In the genomic region with DNA sequence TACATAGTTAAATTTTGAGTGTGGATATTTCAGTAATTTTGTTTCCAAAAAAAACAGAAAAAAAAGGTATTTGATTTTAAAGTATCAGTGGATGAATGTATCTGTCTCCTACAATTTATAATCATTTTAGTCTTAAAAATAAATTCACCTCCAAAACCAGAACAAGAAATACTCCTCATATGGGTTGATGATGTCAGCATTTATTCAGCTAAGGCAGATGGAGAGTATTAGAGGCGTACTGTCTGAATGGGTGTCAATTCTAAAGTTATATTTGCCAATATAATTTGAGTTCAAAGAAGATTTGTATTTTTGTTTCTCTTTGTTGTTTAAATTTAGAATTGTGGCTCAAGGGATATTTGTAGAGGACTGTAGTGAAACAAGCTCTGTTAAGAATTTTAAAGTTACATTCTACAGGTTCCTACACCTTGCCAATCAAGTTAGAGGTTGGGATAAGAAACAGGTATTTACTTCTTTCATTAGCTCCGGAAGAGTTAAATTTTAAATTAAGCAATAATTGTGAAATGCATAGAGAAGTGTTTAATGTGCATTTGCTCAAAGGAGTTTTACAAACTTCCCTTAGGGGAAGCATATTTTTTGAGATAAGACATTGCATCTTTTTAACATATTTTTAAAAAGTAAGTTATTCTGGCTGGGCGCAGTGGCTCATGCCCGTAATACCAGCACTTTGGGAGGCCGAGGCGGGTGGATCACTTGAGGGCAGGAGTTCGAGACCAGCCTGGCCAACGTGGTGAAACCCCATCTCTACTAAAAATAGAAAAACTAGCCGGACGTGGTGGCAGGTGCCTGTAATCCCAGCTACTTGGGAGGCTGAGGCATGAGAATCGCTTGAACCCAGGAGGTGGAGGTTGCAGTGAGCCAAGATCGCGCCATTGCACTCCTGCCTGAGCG, we compare ENCODE assay signal across 9 cellular contexts. TPM values are rescaled to one million over a fixed set of nuclear protein-coding genes. Genes with fewer than 3 reads are reported as not detected.
A peak's percentile ranks its signal among the peaks of the same experiment; 100 is the strongest.
DNase-seq lines count a peak whose midpoint lies in the region; ATAC-seq, FAIRE-seq and TF ChIP-seq lines count a peak whose summit lies in the region.
"Had no signal": no experiment of that assay in that cellular context is flagged by ENCODE, and none has a peak within 500 bp of the region (broad histone marks: within the 10 kb centered on the region; RNA-seq: fewer than 3 reads in every experiment).

No MANE protein-coding gene starts in this region.

- H3K27me3 ChIP-seq in HL-60 (ENCODE audit: insufficient read depth, poor library complexity, severe bottlenecking) (no peaks in the 10 kb centered on the region), K562 (ENCODE audit: control insufficient read depth in 2 of 2, insufficient read depth in 2 of 2, low read length in 2 of 2) (no peaks in the 10 kb centered on the region), lung (ENCODE audit: control insufficient read depth, insufficient read depth) (no peaks in the 10 kb centered on the region), H7 (ENCODE audit: control insufficient read depth, insufficient read depth, low read length) (no peaks in the 10 kb centered on the region)

- CTCF ChIA-PET in A549 (lab: Yijun Ruan, JAX) = no interaction called here
- CTCF ChIA-PET in K562 (lab: Yijun Ruan, JAX; ENCODE audit: low intra/inter-chr PET ratio) = no interaction called here

- H3K4me2 ChIP-seq in A549 = peak overlapping the region; percentile 66
- H3K4me2 ChIP-seq in K562 (ENCODE audit: insufficient read depth, low read length) = no peak overlapping the region

- POLR2A ChIA-PET in A549 (lab: Yijun Ruan, JAX) = no interaction called here
- POLR2A ChIA-PET in K562 (lab: Yijun Ruan, JAX) = no interaction called here

- DNase-seq in A549 (ENCODE audit: low read depth in 1 of 2, low spot score in 1 of 2) (peak in 1 of 2 experiments; percentile 27), HL-60 (ENCODE audit: low read depth in 1 of 2, low spot score in 1 of 2) (peak in 1 of 2 experiments; percentile 32), K562 (ENCODE audit: extremely low read depth in 1 of 4, low spot score in 3 of 4) (no peak), lung (ENCODE audit: low spot score) (no peak), left colon (no peak), DMS114 treated with DMSO at 0.1 percent for 48 hours (lab: John Stamatoyannopoulos, UW; ENCODE audit: unreplicated experiment) (no peak), H7 (no peak), pons (ENCODE audit: low spot score) (no peak)
- DNase-seq: NCI-H1417 treated with DMSO at 0.1 percent for 48 hours had no signal

- H3K9me1 ChIP-seq in K562 (ENCODE audit: control insufficient read depth, insufficient read depth, low read length) = no peaks in the 10 kb centered on the region

- no peaks in the 10 kb centered on the region for H4K20me1 ChIP-seq in K562 (replicated peaks; ENCODE audit: control insufficient read depth, insufficient read depth, low read length)

- no peaks in the 10 kb centered on the region for H3K9me3 ChIP-seq in A549
- no peaks in the 10 kb centered on the region for H3K9me3 ChIP-seq in K562 (replicated peaks; ENCODE audit: control insufficient read depth, insufficient read depth, low read depth, low read length)
- no peaks in the 10 kb centered on the region for H3K9me3 ChIP-seq in lung (ENCODE audit: control insufficient read depth in 2 of 2, insufficient read depth in 1 of 2, low read length in 1 of 2)

- intact Hi-C loops in K562 (cut with micrococcal nuclease) (no loop called here), left colon (cut with DNase I, micrococcal nuclease) (loop anchor here in 1 of 2 donors (10.0 kb wide), 1 partner anchor 155 kb away; no protein-coding TSS in a partner anchor)

- TF ChIP-seq CTCF in A549 (IDR thresholded peaks at IDR 0.05) (no peak), HL-60 (IDR thresholded peaks at IDR 0.05; ENCODE audit: insufficient read depth, low read length) (no peak), K562 (IDR thresholded peaks at IDR 0.05 in 2 of 3, conservative IDR thresholded peaks at IDR 0.05 in 1 of 3; ENCODE audit: insufficient read depth in 2 of 3, low read depth in 1 of 3, low read length in 3 of 3) (no peak), lung (IDR thresholded peaks at IDR 0.05; ENCODE audit: control extremely low read depth, extremely low read depth) (no peak)

- in situ Hi-C loops in K562 (cut with MboI) = no loop called here

- H3K27ac ChIP-seq in A549 (peak overlapping the region; percentile 22 to 85; a peak in 4 of 6 replicates), HL-60 (replicated peaks) (peak overlapping the region; percentile 81), K562 (ENCODE audit: extremely low read depth, low read depth, low read length) (no peak overlapping the region), lung (ENCODE audit: low read depth in 1 of 2, low read length in 1 of 2) (no peak overlapping the region)

- no peaks in the 10 kb centered on the region for H3K36me3 ChIP-seq in K562 (ENCODE audit: control insufficient read depth, insufficient read depth, low read length)
- no peaks in the 10 kb centered on the region for H3K36me3 ChIP-seq in lung (ENCODE audit: control insufficient read depth in 2 of 2, insufficient read depth in 2 of 2, low read length in 2 of 2)
- no peaks in the 10 kb centered on the region for H3K36me3 ChIP-seq in H7 (replicated peaks; ENCODE audit: control insufficient read depth, insufficient read depth, low read length)

- ATAC-seq in A549 (peak in 1 of 2 experiments; percentile 34; a peak in 3 of 6 replicates), K562 (no peak), lung (ENCODE audit: insufficient read depth, low FRiP score) (peak; percentile 4), left colon (no peak)

- no peak for FAIRE-seq in A549 (lab: Jason Lieb, UNC)
- no peak for FAIRE-seq in K562 (lab: Jason Lieb, UNC)

- no peak for TF ChIP-seq RAD21 in A549 (conservative IDR thresholded peaks at IDR 0.05 in 1 of 2, IDR thresholded peaks at IDR 0.05 in 1 of 2)
- TF ChIP-seq RAD21 in K562 (CRISPR knock-in tag; conservative IDR thresholded peaks at IDR 0.05 in 1 of 2, IDR thresholded peaks at IDR 0.05 in 1 of 2) = no peak

- H3K4me1 ChIP-seq in A549 = peaks cover 33% of the 10 kb centered on the region
- H3K4me1 ChIP-seq in K562 (replicated peaks in 1 of 2; ENCODE audit: control insufficient read depth in 2 of 2, insufficient read depth in 2 of 2, low read length in 2 of 2) = no peaks in the 10 kb centered on the region
- H3K4me1 ChIP-seq in lung (ENCODE audit: control insufficient read depth in 2 of 2, insufficient read depth in 2 of 2, low read length in 2 of 2) = no peaks in the 10 kb centered on the region

- TF ChIP-seq POLR2A in A549 (IDR thresholded peaks at IDR 0.05; ENCODE audit: low read length) = no peak
- TF ChIP-seq POLR2A in K562 (conservative IDR thresholded peaks at IDR 0.05) = no peak

- H3K9ac ChIP-seq in K562 (ENCODE audit: insufficient read depth in 1 of 2, low read depth in 2 of 2, low read length in 2 of 2) = no peak overlapping the region

- TF ChIP-seq EP300 in A549 (IDR thresholded peaks at IDR 0.05) (no peak), K562 (IDR thresholded peaks at IDR 0.05; ENCODE audit: low read length) (no peak)

- no TSS peak for BruUV-seq in K562 (replicated peaks; lab: Mats Ljungman, UMichigan)

- 58% methylated on average over 14 of the region's 14 CpGs for WGBS in A549 (ENCODE audit: missing lambda C conversion rate)
- under 1% methylated on average over 14 of the region's 14 CpGs for WGBS in K562 (ENCODE audit: insufficient coverage, low coverage, missing lambda C conversion rate)
- WGBS in lung, 2 donors = 31 to 56% methylated on average over 14 of the region's 14 CpGs

- H2AFZ ChIP-seq in K562 (ENCODE audit: low read depth, low read length) = no peak overlapping the region

- H3K4me3 ChIP-seq in A549 (peak overlapping the region; percentile 83), HL-60 (replicated peaks; ENCODE audit: insufficient read depth, low read length) (peak overlapping the region; percentile 87), K562 (no peak overlapping the region), lung (no peak overlapping the region), H7 (ENCODE audit: insufficient read depth, low read depth, low read length) (no peak overlapping the region)

- no peaks in the 10 kb centered on the region for H3K79me2 ChIP-seq in K562 (ENCODE audit: control insufficient read depth, insufficient read depth, low read length)

TF ChIP-seq in A549, 52 proteins besides CTCF, POLR2A, EP300 and RAD21:
- TF ChIP-seq SMC3 (IDR thresholded peaks at IDR 0.05) (no peak), CBX8 (IDR thresholded peaks at IDR 0.05) (no peak), MAFK (IDR thresholded peaks at IDR 0.05; ENCODE audit: partially characterized antibody) (peak; percentile 95)

TF ChIP-seq in K562, 482 proteins besides CTCF, POLR2A, EP300 and RAD21 (continues in another document):
- TF ChIP-seq MAFF (IDR thresholded peaks at IDR 0.05; ENCODE audit: low read length) (peak; percentile 26; the same call in 1 of the 2 replicates), DNMT1 (IDR thresholded peaks at IDR 0.05) (no peak)

RNA-seq across cellular contexts. Expression of a gene that starts 1.2 kb away (rescaled TPM):
- 80.4 and 84.3 TPM in 2 replicates for polyA plus RNA-seq in A549 (2011; rRNA removed)
- polyA plus RNA-seq in A549 (2012; cell fraction: cytosol; rRNA removed) = 3.8 and 4.3 TPM in 2 replicates
- 3.2 and 4.1 TPM in 2 replicates for polyA plus RNA-seq in A549 (2012; cell fraction: nucleus; rRNA removed)
- 14.9 to 26.3 TPM (median 17.6 TPM) in 3 replicates for polyA plus RNA-seq in A549 (2017; fragmentation: RNase III; extraction: RNeasy Plus Mini Kit Qiagen cat#74134 plus additional on column Dnase treatment)
- 18.8 and 23.8 TPM in 2 replicates for polyA minus RNA-seq in A549 (2011; rRNA and poly(A)+ RNA removed)
- total RNA-seq in K562 (2011; cell fraction: chromatin; rRNA removed; ENCODE audit: low replicate concordance) = not detected in 2 replicates
- not detected in 2 replicates for total RNA-seq in K562 (2011; cell fraction: nucleolus; rRNA removed)
- not detected in 2 replicates for total RNA-seq in K562 (2011; cell fraction: nucleoplasm; rRNA removed)
- total RNA-seq in K562 (2014; rRNA removed) = not detected in 2 replicates
- total RNA-seq in K562 (2014; rRNA removed; fragmentation: Illumina TruSeq; extraction: Trizol) = 0.25 TPM in 1 of 2 replicates, not detected in the other
- 0.11 and 0.22 TPM in 2 replicates for total RNA-seq in K562 (2015; rRNA removed; fragmentation: Illumina TruSeq; extraction: Trizol)
- total RNA-seq in K562 (2021) = 0.16 TPM in 1 of 2 replicates, not detected in the other
- 0.34 and 0.71 TPM in 2 replicates for polyA plus RNA-seq in K562 (2011; rRNA removed)
- 0.12 and 0.25 TPM in 2 replicates for polyA plus RNA-seq in K562 (2011; cell fraction: cytosol; rRNA removed)
- polyA plus RNA-seq in K562 (2011; cell fraction: nucleus; rRNA removed) = 0.09 and 0.20 TPM in 2 replicates
- polyA plus RNA-seq in K562 (2012) = 0.08 and 0.17 TPM in 2 replicates
- polyA plus RNA-seq in K562 (2014; fragmentation: Illumina TruSeq; extraction: Trizol) = 0.04 TPM in 1 of 2 replicates, not detected in the other
- under 1 TPM in 1 of 2 experiments, not detected in 1; 0.15 TPM for polyA plus RNA-seq in K562 (2014; fragmentation: Nextera tagmentation; extraction: Ambion mirVana)
- polyA plus RNA-seq in K562 (2014; rRNA removed) = not detected in 2 replicates
- polyA minus RNA-seq in K562 (2011; rRNA and poly(A)+ RNA removed) = 0.53 and 0.78 TPM in 2 replicates
- polyA minus RNA-seq in K562 (2011; cell fraction: cytosol; rRNA and poly(A)+ RNA removed) = 0.91 and 1.0 TPM in 2 replicates
- polyA minus RNA-seq in K562 (2011; cell fraction: nucleus; rRNA and poly(A)+ RNA removed) = 0.13 and 0.56 TPM in 2 replicates
- 1 to 10 TPM; 7.3 to 8.1 TPM for total RNA-seq in lung
- 1 to 10 TPM; 2.5 to 5.4 TPM for polyA plus RNA-seq in lung
- total RNA-seq in left colon = 1 to 10 TPM; 3.6 to 5.8 TPM
- total RNA-seq in H7 (2014; rRNA removed; shearing (Covaris generic)) = 1.1 TPM in 2 replicates

Comparison
In these comparisons a context has a peak if more than half of its experiments do, and no peak if none do; other contexts are left out.
1. H3K27ac ChIP-seq: peak in A549 (2 of 2) and HL-60 (single experiment); none in K562 (single experiment) and lung (0 of 2).
2. H3K4me3 ChIP-seq: peak in A549 (single experiment) and HL-60 (single experiment); none in K562 (single experiment), lung (single experiment) and H7 (single experiment).